11 cellular contexts compared by ENCODE assay signal in the genomic region with DNA sequence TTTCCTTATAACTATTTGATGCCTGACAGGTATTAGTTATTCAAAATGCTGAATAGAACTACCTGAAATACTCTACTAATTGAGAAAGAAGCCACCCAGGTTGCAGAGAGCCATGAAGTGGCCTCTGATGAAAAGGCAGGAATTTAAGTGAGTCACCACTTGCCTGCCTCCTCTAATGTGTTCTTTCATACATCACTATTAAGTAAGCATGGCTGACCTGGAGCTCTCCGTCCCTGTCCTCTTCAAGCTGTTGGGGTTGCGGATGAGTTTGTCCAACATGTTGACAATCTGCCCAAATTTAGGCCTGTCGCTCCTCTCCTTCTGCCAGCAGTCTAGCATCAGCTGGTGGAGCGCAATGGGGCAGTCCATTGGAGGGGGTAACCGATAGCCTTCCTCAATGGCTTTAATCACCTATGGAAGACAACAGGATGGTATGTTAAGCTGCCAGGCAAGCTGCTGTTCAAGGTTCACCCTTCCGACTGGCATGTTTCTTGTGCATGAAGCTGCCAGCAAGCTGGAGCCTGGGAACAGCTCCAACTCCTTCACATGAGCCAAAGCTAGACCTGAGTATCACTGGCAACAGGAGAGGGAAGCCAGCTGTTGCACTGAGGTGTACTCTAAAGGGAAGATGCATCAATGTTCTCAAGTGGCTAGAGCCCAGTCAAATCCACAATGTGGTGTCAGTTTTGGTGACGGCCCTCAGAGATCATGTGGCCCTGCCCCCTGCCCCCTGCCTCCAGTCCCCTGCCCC.
DNase-seq lines count a peak whose midpoint lies in the region; ATAC-seq and TF ChIP-seq lines count a peak whose summit lies in the region.
"Had no signal": no experiment of that assay in that cellular context is flagged by ENCODE, and none has a peak within 500 bp of the region (broad histone marks: within the 10 kb centered on the region; RNA-seq: fewer than 3 reads in every experiment).

No MANE protein-coding gene starts in this region.

- no peaks in the 10 kb centered on the region for H4K20me1 ChIP-seq in IMR-90 (ENCODE audit: insufficient read depth, low read length)

- H3K9me1 ChIP-seq in IMR-90 (ENCODE audit: insufficient read depth, low read length): no peaks in the 10 kb centered on the region; the same call in 1 of the 2 replicates

- H3K27ac ChIP-seq in IMR-90 (ENCODE audit: insufficient read depth, low read length) (no peak overlapping the region), stomach (peak overlapping the region in 1 of 5 donors; percentile 36)
- H3K27ac ChIP-seq: right lobe of liver had no signal

- dilution Hi-C loops in IMR-90 (cut with HindIII; ENCODE audit: low sequenced_read_pairs, unreplicated experiment): no loop called here

- TF ChIP-seq POLR2A in IMR-90 (IDR thresholded peaks at IDR 0.05; ENCODE audit: low read depth, low read length) (no peak), stomach (IDR thresholded peaks at IDR 0.05) (no peak)

- DNase-seq in IMR-90 (peak; percentile 52), NCI-H69 (lab: John Stamatoyannopoulos, UW) (peak; percentile 83), fibroblast of pulmonary artery (ENCODE audit: low read depth) (peak; percentile 21), stomach (peak; percentile 43), CD14-positive monocyte (ENCODE audit: low spot score) (no peak)
- DNase-seq in effector CD8-positive, alpha-beta T cell (lab: John Stamatoyannopoulos, UW): no peak
- DNase-seq: activated CD4-positive, alpha-beta T cell treated with anti-CD3 and anti-CD28 coated beads, Interleukin-2, amount 50 U/mL, for 1 hour; activated naive CD4-positive, alpha-beta T cell treated with Interleukin-2 at 50 U/mL for 16 hours; NCI-H1930; right lobe of liver had no signal

- H3K4me3 Mint-ChIP-seq in CD14-positive monocyte: no peak overlapping the region

- peaks cover 29% of the 10 kb centered on the region for H3K36me3 ChIP-seq in IMR-90 (ENCODE audit: control insufficient read depth, insufficient read depth, low read length)
- H3K36me3 ChIP-seq in stomach: peaks cover 0 to 33% (median 16%) of the 10 kb centered on the region in 4 donors
- H3K36me3 ChIP-seq: right lobe of liver had no signal

- no peak overlapping the region for H3K56ac ChIP-seq in IMR-90 (ENCODE audit: extremely low read depth, insufficient read depth, low read length)

- TF ChIP-seq CTCF in IMR-90 (conservative IDR thresholded peaks at IDR 0.05; ENCODE audit: low read depth, low read length) (no peak), fibroblast of pulmonary artery (IDR thresholded peaks at IDR 0.05; ENCODE audit: low read length, missing control alignments) (no peak), stomach (IDR thresholded peaks at IDR 0.05) (no peak), CD14-positive monocyte (IDR thresholded peaks at IDR 0.05) (no peak)

- H3K27me3 Mint-ChIP-seq in CD14-positive monocyte (ENCODE audit: low read depth in 3 of 3): no peaks in the 10 kb centered on the region

- H3K36me3 Mint-ChIP-seq in CD14-positive monocyte: no peaks in the 10 kb centered on the region

- no peak overlapping the region for H3K4me2 ChIP-seq in IMR-90 (ENCODE audit: low read depth, low read length)

- intact Hi-C loops in IMR-90 (cut with micrococcal nuclease): loop anchor here (10.0 kb wide), 2 partner anchors 585 to 745 kb away; no protein-coding TSS in a partner anchor
- intact Hi-C loops in stomach (cut with DNase I; ENCODE audit: low total_unique reads): no loop called here
- intact Hi-C loops in CD14-positive monocyte (cut with micrococcal nuclease): no loop called here

- H3K4me1 ChIP-seq in IMR-90 (ENCODE audit: control insufficient read depth, insufficient read depth, low read length) (peaks cover 3% of the 10 kb centered on the region; the same call in 1 of the 2 replicates), stomach (peaks cover 0 to 4% (median 2%) of the 10 kb centered on the region in 4 donors)
- H3K4me1 ChIP-seq: right lobe of liver had no signal

- H2AK9ac ChIP-seq in IMR-90 (replicated peaks; ENCODE audit: low read depth, low read length, poor library complexity): no peak overlapping the region

- H4K8ac ChIP-seq in IMR-90 (ENCODE audit: low read depth in 2 of 2, low read length in 2 of 2): no peak overlapping the region

- POLR2A ChIA-PET in IMR-90 (lab: Charles Lee; ENCODE audit: unreplicated experiment): no interaction called here

- H3K79me1 ChIP-seq in IMR-90 (ENCODE audit: low read depth in 1 of 2, low read length in 2 of 2): no peaks in the 10 kb centered on the region; a peak in 1 of 4 replicates

- ATAC-seq in IMR-90 (ENCODE audit: low read depth): no peak; the same call in 1 of the 2 replicates
- ATAC-seq in HG02970 (IDR thresholded peaks at IDR 0.05; ENCODE audit: low FRiP score, unreplicated experiment): no peak

- no peak overlapping the region for H2BK120ac ChIP-seq in IMR-90 (ENCODE audit: low read depth, low read length)

- H2BK20ac ChIP-seq in IMR-90 (ENCODE audit: low read depth, low read length): no peak overlapping the region

- no peak overlapping the region for H3K14ac ChIP-seq in IMR-90 (replicated peaks; ENCODE audit: low read depth, low read length)

- WGBS in IMR-90 (ENCODE audit: extremely low coverage in 2 of 2, insufficient read length in 1 of 2), 2 experiments: no CpG with 5 or more reads among the region's 7 CpGs
- 85 to 92% (median 88%) methylated on average over 7 of the region's 7 CpGs for WGBS in stomach, 5 donors

- CTCF ChIA-PET in IMR-90 (lab: Yijun Ruan, JAX): no interaction called here

- H2BK15ac ChIP-seq in IMR-90 (ENCODE audit: low read depth, low read length): no peak overlapping the region

- H3K18ac ChIP-seq in IMR-90 (ENCODE audit: low read depth, low read length): no peak overlapping the region

- H3K4me3 ChIP-seq in IMR-90 (ENCODE audit: insufficient read depth, low read depth, low read length): no peak overlapping the region
- H3K4me3 ChIP-seq in fibroblast of pulmonary artery (replicated peaks; ENCODE audit: low read depth, low read length): no peak overlapping the region
- no peak overlapping the region for H3K4me3 ChIP-seq in stomach
- H3K4me3 ChIP-seq: right lobe of liver had no signal

- no peak overlapping the region for H3K23ac ChIP-seq in IMR-90 (ENCODE audit: low read depth, low read length)

- H4K5ac ChIP-seq in IMR-90 (ENCODE audit: low read depth, low read length): no peak overlapping the region

- no peak overlapping the region for H2AK5ac ChIP-seq in IMR-90 (ENCODE audit: low read depth, low read length)

- H2BK5ac ChIP-seq in IMR-90 (ENCODE audit: low read depth, low read length, poor library complexity, severe bottlenecking): no peak overlapping the region

- H2AFZ ChIP-seq in IMR-90 (replicated peaks; ENCODE audit: low read length, poor library complexity): peak overlapping the region; percentile 13

- no peak for TF ChIP-seq RAD21 in IMR-90 (IDR thresholded peaks at IDR 0.05; ENCODE audit: low read length)

- H3K4ac ChIP-seq in IMR-90 (ENCODE audit: low read depth, low read length): no peak overlapping the region

- no TSS peak for BruUV-seq in IMR-90 (replicated peaks; lab: Mats Ljungman, UMichigan)

- H3K9me3 Mint-ChIP-seq in CD14-positive monocyte: peaks cover 0 to 3% (median 0%) of the 10 kb centered on the region in 7 donors

- H3K4me1 Mint-ChIP-seq in CD14-positive monocyte: no peaks in the 10 kb centered on the region

- no peaks in the 10 kb centered on the region for H3K27me3 ChIP-seq in IMR-90 (ENCODE audit: control insufficient read depth, insufficient read depth, low read length)
- no peaks in the 10 kb centered on the region for H3K27me3 ChIP-seq in stomach
- H3K27me3 ChIP-seq: right lobe of liver had no signal

- H3K9me3 ChIP-seq in IMR-90 (ENCODE audit: control insufficient read depth, insufficient read depth, low read length) (no peaks in the 10 kb centered on the region), stomach (no peaks in the 10 kb centered on the region)
- H3K9me3 ChIP-seq: right lobe of liver had no signal

- H3K27ac Mint-ChIP-seq in CD14-positive monocyte: no peak overlapping the region

- H4K91ac ChIP-seq in IMR-90 (ENCODE audit: insufficient read depth, low read depth, low read length): no peak overlapping the region

- in situ Hi-C loops in IMR-90 (cut with MboI; ENCODE audit: low sequenced_read_pairs): no loop called here

- no peak overlapping the region for H3K9ac ChIP-seq in IMR-90 (ENCODE audit: low read depth, low read length)

- TF ChIP-seq EP300 in stomach (IDR thresholded peaks at IDR 0.05): no peak

TF ChIP-seq in IMR-90, 13 proteins besides CTCF, POLR2A, EP300 and RAD21:
- TF ChIP-seq RCOR1 (IDR thresholded peaks at IDR 0.05; ENCODE audit: insufficient replicate concordance, low read length) (no peak), MAZ (IDR thresholded peaks at IDR 0.05; ENCODE audit: borderline replicate concordance, low read depth, low read length) (no peak), MXI1 (IDR thresholded peaks at IDR 0.05; ENCODE audit: borderline replicate concordance, low read depth, low read length) (no peak), FOS (IDR thresholded peaks at IDR 0.05; ENCODE audit: low read depth, low read length) (peak; percentile 40; the same call in 1 of the 2 replicates), BHLHE40 (IDR thresholded peaks at IDR 0.05; ENCODE audit: low read depth, low read length) (no peak), SMC3 (IDR thresholded peaks at IDR 0.05; ENCODE audit: low read depth, low read length) (no peak)

Comparison
In these comparisons a context has a peak if more than half of its experiments do, and no peak if none do; other contexts are left out.
1. DNase-seq: peak in IMR-90 (single experiment), NCI-H69 (single experiment), fibroblast of pulmonary artery (single experiment) and stomach (single experiment); none in effector CD8-positive, alpha-beta T cell (single experiment) and CD14-positive monocyte (single experiment).